16 cellular contexts compared by ENCODE assay signal in the genomic region with DNA sequence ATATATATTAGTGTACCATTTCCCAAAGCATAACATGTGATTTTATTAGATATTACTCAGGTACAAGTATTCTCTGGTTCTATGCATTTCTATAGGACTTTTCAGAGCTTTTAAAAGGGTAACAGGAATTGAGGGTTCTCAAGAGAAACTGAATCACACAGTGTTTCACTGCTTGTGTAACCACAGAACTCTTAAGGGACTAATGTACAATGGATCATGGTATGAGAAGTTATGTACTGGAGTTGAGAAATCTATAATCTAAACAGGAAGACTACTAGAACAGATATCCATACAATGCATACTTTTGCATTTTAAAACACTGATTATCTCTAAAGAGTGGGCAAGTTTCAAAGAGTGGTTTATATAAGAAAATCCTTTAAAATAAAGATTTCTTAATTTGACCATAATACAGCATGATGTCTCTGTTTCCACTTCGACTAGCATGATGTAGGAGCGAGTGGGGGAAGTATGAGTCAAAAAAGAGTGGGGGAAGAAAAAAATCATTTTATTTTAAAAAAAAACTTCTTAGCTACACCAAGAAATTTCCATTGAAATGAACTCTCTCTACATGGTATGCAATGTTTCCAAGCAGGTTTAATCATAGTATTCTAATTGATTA.
DNase-seq lines count a peak whose midpoint lies in the region; ATAC-seq lines count a peak whose summit lies in the region.
"Had no signal": no experiment of that assay in that cellular context is flagged by ENCODE, and none has a peak within 500 bp of the region (broad histone marks: within the 10 kb centered on the region; RNA-seq: fewer than 3 reads in every experiment).

No MANE protein-coding gene starts in this region.

- no peaks in the 10 kb centered on the region for H3K9me2 ChIP-seq in GM23248 (ENCODE audit: insufficient read depth)

- H3K4me1 Mint-ChIP-seq in activated naive CD8-positive, alpha-beta T cell (ENCODE audit: low read depth), result peaks cover 44% of the 10 kb centered on the region

- H3K9ac ChIP-seq in GM23248, result no peak overlapping the region
- H3K9ac ChIP-seq: BLaER1 had no signal

- no peaks in the 10 kb centered on the region for H3K9me3 Mint-ChIP-seq in activated naive CD8-positive, alpha-beta T cell (ENCODE audit: low read depth)

- no peaks in the 10 kb centered on the region for H3K79me2 ChIP-seq in ACC112 (ENCODE audit: control insufficient read depth, insufficient read depth, low read length, unreplicated experiment)
- no peaks in the 10 kb centered on the region for H3K79me2 ChIP-seq in GM23248 (ENCODE audit: insufficient read depth)

- peak overlapping the region; percentile 70 for H3K27ac Mint-ChIP-seq in activated naive CD8-positive, alpha-beta T cell
- H3K27ac Mint-ChIP-seq: naive thymus-derived CD4-positive, alpha-beta T cell; T-helper 17 cell had no signal

- peak; percentile 71 for DNase-seq in GM23248
- peak; percentile 10 for DNase-seq in fibroblast of the conjunctiva (ENCODE audit: low read depth)
- no peak for DNase-seq in NCI-H2081 (lab: John Stamatoyannopoulos, UW)
- DNase-seq: activated gamma-delta T cell treated with Interleukin-2 at 50 U/mL for 16 hours; colonic mucosa; naive thymus-derived CD4-positive, alpha-beta T cell; NCI-H774; T-helper 17 cell had no signal

- peak overlapping the region; percentile 3; the same call in 1 of the 2 replicates for H3K4me3 ChIP-seq in ACC112 (ENCODE audit: low read depth, low read length)
- H3K4me3 ChIP-seq in GM23248, result no peak overlapping the region
- H3K4me3 ChIP-seq: BLaER1, colonic mucosa, prostate gland, thoracic aorta had no signal

- 46 to 75% methylated on average over 2 of the region's 2 CpGs for WGBS in GM23248 (ENCODE audit: low coverage in 1 of 2, low lambda C conversion rate in 2 of 2, missing lambda C conversion rate in 2 of 2), 2 experiments

- no peaks in the 10 kb centered on the region for H3K9me3 ChIP-seq in GM23248 (ENCODE audit: low read depth)
- H3K9me3 ChIP-seq: BLaER1, colonic mucosa, prostate gland, thoracic aorta had no signal

- H3K4me2 ChIP-seq in GM23248 (ENCODE audit: unreplicated experiment), result no peak overlapping the region
- H3K4me2 ChIP-seq: BLaER1 had no signal

- H3K4me3 Mint-ChIP-seq in activated naive CD8-positive, alpha-beta T cell, result peak overlapping the region; percentile 21
- H3K4me3 Mint-ChIP-seq: naive thymus-derived CD4-positive, alpha-beta T cell; T-helper 17 cell had no signal

- H3K4me1 ChIP-seq in ACC112 (ENCODE audit: control insufficient read depth, insufficient read depth, low read length, unreplicated experiment) (peaks cover 31% of the 10 kb centered on the region), GM23248 (ENCODE audit: insufficient read depth) (peaks cover 17% of the 10 kb centered on the region)
- H3K4me1 ChIP-seq: BLaER1, colonic mucosa, prostate gland had no signal

- peaks cover 18% of the 10 kb centered on the region for H3K36me3 Mint-ChIP-seq in activated naive CD8-positive, alpha-beta T cell

- H4K20me1 ChIP-seq in GM23248 (ENCODE audit: insufficient read depth), result no peaks in the 10 kb centered on the region

- H3K36me3 ChIP-seq in ACC112 (ENCODE audit: insufficient read depth, low read length) (no peaks in the 10 kb centered on the region), GM23248 (ENCODE audit: low read depth) (no peaks in the 10 kb centered on the region)
- H3K36me3 ChIP-seq: BLaER1, colonic mucosa, prostate gland, thoracic aorta had no signal

- peaks cover 11% of the 10 kb centered on the region; the same call in 1 of the 2 replicates for H3F3A ChIP-seq in GM23248 (ENCODE audit: insufficient read depth)

- no peak for ATAC-seq in HG03354 (IDR thresholded peaks at IDR 0.05; ENCODE audit: poor library complexity, severe bottlenecking, unreplicated experiment)
- no peak for ATAC-seq in HG02610 (IDR thresholded peaks at IDR 0.05; ENCODE audit: unreplicated experiment)
- no peak for ATAC-seq in HG03521 (IDR thresholded peaks at IDR 0.05; ENCODE audit: unreplicated experiment)
- ATAC-seq: naive thymus-derived CD4-positive, alpha-beta T cell; T-helper 17 cell had no signal

- H2AFZ ChIP-seq in ACC112 (ENCODE audit: low read length, unreplicated experiment) (no peak overlapping the region), GM23248 (no peak overlapping the region)

- H3K27ac ChIP-seq in ACC112 (ENCODE audit: low read depth, low read length) (peak overlapping the region; percentile 71), GM23248 (peak overlapping the region; percentile 25)
- H3K27ac ChIP-seq: BLaER1, colonic mucosa, prostate gland, thoracic aorta had no signal

- H3K27me3 ChIP-seq in ACC112 (ENCODE audit: insufficient read depth, low read length), result no peaks in the 10 kb centered on the region
- no peaks in the 10 kb centered on the region for H3K27me3 ChIP-seq in GM23248 (replicated peaks; ENCODE audit: insufficient read depth)
- H3K27me3 ChIP-seq: BLaER1, colonic mucosa had no signal

- in situ Hi-C loops in GM23248 (cut with MboI), result no loop called here

- H3K27me3 Mint-ChIP-seq in activated naive CD8-positive, alpha-beta T cell, result no peaks in the 10 kb centered on the region
- H3K27me3 Mint-ChIP-seq: naive thymus-derived CD4-positive, alpha-beta T cell; T-helper 17 cell had no signal

Comparison
In these comparisons a context has a peak if more than half of its experiments do, and no peak if none do; other contexts are left out.
1. DNase-seq: peak in GM23248 (single experiment) and fibroblast of the conjunctiva (single experiment); none in NCI-H2081 (0 of 2).